Comparison of ENCODE assay signal across 23 cellular contexts in the genomic region with DNA sequence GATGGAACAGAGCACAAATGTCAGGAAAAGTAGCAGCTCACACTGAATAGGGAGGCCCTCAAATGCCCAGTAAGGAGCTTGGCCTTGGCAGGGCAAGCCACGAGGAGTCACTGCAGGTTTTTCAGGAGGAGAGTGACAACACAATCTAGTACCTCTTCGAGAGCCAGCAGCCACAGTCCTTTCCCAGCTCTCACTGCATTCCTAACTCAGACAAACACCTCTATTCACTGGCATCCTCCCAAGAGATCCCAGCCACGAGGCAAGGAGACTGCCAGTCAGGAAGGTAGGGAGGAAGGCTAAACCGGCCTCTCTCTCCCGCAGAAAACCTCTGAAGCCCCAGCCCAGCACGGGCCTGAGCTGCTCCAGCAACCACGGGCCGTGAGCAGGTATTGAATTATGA.
DNase-seq lines count a peak whose midpoint lies in the region; ATAC-seq and TF ChIP-seq lines count a peak whose summit lies in the region.
"Had no signal": no experiment of that assay in that cellular context is flagged by ENCODE, and none has a peak within 500 bp of the region (broad histone marks: within the 10 kb centered on the region; RNA-seq: fewer than 3 reads in every experiment).

No MANE protein-coding gene starts in this region.

- peak overlapping the region; percentile 100 for H3K27ac ChIP-seq in Panc1 (ENCODE audit: low read length)
- peak overlapping the region in 1 of 2 donors; percentile 35 for H3K27ac ChIP-seq in breast epithelium
- H3K27ac ChIP-seq in sigmoid colon, result peak overlapping the region in 1 of 4 donors; percentile 57
- H3K27ac ChIP-seq in PC-3 (ENCODE audit: low read length), result no peak overlapping the region
- H3K27ac ChIP-seq in uterus, result no peak overlapping the region
- H3K27ac ChIP-seq: epithelial cell of prostate had no signal

- H4K20me1 ChIP-seq in PC-3 (ENCODE audit: low read length), result no peaks in the 10 kb centered on the region

- no peak overlapping the region for H3K4me2 ChIP-seq in PC-3 (ENCODE audit: low read length)
- H3K4me2 ChIP-seq: GM23338 had no signal

- ATAC-seq in Panc1 (peak; percentile 51), PC-3 (no peak), GM19397 (IDR thresholded peaks at IDR 0.05; ENCODE audit: unreplicated experiment) (no peak), GM19324 (IDR thresholded peaks at IDR 0.05; ENCODE audit: low FRiP score, unreplicated experiment) (no peak)
- ATAC-seq: activated T-helper 17 cell treated with anti-CD3 and anti-CD28 coated beads, Interleukin-2, amount 50 U/mL, for 72 hours; GM23338; SK-N-SH treated with all-trans-retinoic acid at 6 μM for 48 hours had no signal

- H3K9ac ChIP-seq in PC-3 (ENCODE audit: low read length), result no peak overlapping the region

- CTCF ChIA-PET in Panc1 (lab: Charles Lee) (no interaction called here), PC-3 (lab: Charles Lee) (no interaction called here)

- POLR2A ChIA-PET in Panc1 (lab: Charles Lee) (no interaction called here), PC-3 (lab: Charles Lee; ENCODE audit: unreplicated experiment) (no interaction called here)

- TF ChIP-seq EP300 in sigmoid colon (IDR thresholded peaks at IDR 0.05), result no peak

- no peak overlapping the region for H2AFZ ChIP-seq in PC-3 (ENCODE audit: low read length)
- H2AFZ ChIP-seq: GM23338 had no signal

- TF ChIP-seq POLR2A in breast epithelium (IDR thresholded peaks at IDR 0.05), result no peak
- no peak for TF ChIP-seq POLR2A in sigmoid colon (IDR thresholded peaks at IDR 0.05)
- TF ChIP-seq POLR2A in uterus (IDR thresholded peaks at IDR 0.05), result no peak

- H3K4me1 ChIP-seq in Panc1 (ENCODE audit: control insufficient read depth, insufficient read depth, low read length), result peaks cover 11% of the 10 kb centered on the region
- H3K4me1 ChIP-seq in breast epithelium, result no peaks in the 10 kb centered on the region
- peaks cover 0 to 14% (median 6%) of the 10 kb centered on the region in 4 donors for H3K4me1 ChIP-seq in sigmoid colon
- no peaks in the 10 kb centered on the region for H3K4me1 ChIP-seq in PC-3 (ENCODE audit: insufficient read depth, low read length)
- no peaks in the 10 kb centered on the region for H3K4me1 ChIP-seq in uterus

- H3K27me3 ChIP-seq in Panc1 (ENCODE audit: control insufficient read depth, insufficient read depth, low read length) (no peaks in the 10 kb centered on the region), breast epithelium (no peaks in the 10 kb centered on the region), sigmoid colon (no peaks in the 10 kb centered on the region), PC-3 (ENCODE audit: low read length) (no peaks in the 10 kb centered on the region), uterus (no peaks in the 10 kb centered on the region)

- no peaks in the 10 kb centered on the region for H3F3A ChIP-seq in PC-3 (ENCODE audit: low read length, unreplicated experiment)

- WGBS in sigmoid colon, 2 donors, result 76% methylated on average over 8 of the region's 8 CpGs

- no TSS peak for BruUV-seq in Panc1 (replicated peaks; lab: Mats Ljungman, UMichigan)
- no TSS peak for BruUV-seq in PC-3 (replicated peaks; lab: Mats Ljungman, UMichigan)

- no peaks in the 10 kb centered on the region for H3K9me2 ChIP-seq in PC-3 (replicated peaks; ENCODE audit: low read length)

- no peak for DNase-seq in Panc1 (ENCODE audit: low read depth, low spot score)
- DNase-seq in breast epithelium (ENCODE audit: low spot score in 2 of 2), result peak; percentile 59 to 73
- DNase-seq in kidney glomerular epithelial cell (lab: John Stamatoyannopoulos, UW), result peak; percentile 53
- peak; percentile 51 for DNase-seq in sigmoid colon
- no peak for DNase-seq in PC-3
- DNase-seq in uterus, result no peak
- DNase-seq: activated CD4-positive, alpha-beta T cell treated with anti-CD3 and anti-CD28 coated beads, Interleukin-2, amount 50 U/mL, for 1 hour; activated CD8-positive, alpha-beta memory T cell treated with anti-CD3 and anti-CD28 coated beads, Interleukin-2, amount 50 U/mL, for 4 hours; anterior cingulate cortex; CD4-positive, alpha-beta T cell; central memory CD4-positive, alpha-beta T cell; KG1; NCI-H1436 treated with DMSO at 0.1 percent for 48 hours; NCI-H526; nephron progenitor cell; T-helper 2 cell; trophoblast cell had no signal

- no peaks in the 10 kb centered on the region for H3K79me2 ChIP-seq in PC-3 (ENCODE audit: low read length)

- in situ Hi-C loops in Panc1 (cut with HindIII; ENCODE audit: low pct_unique_long_range_greater_than_20kb, low sequenced_read_pairs), result no loop called here

- no peak for TF ChIP-seq CTCF in Panc1 (IDR thresholded peaks at IDR 0.05)
- no peak for TF ChIP-seq CTCF in breast epithelium (IDR thresholded peaks at IDR 0.05)
- TF ChIP-seq CTCF in sigmoid colon (IDR thresholded peaks at IDR 0.05), result no peak
- TF ChIP-seq CTCF in PC-3 (conservative IDR thresholded peaks at IDR 0.05; ENCODE audit: low read depth, low read length), result no peak
- TF ChIP-seq CTCF in uterus (IDR thresholded peaks at IDR 0.05), result no peak

- intact Hi-C loops in Panc1 (cut with micrococcal nuclease; ENCODE audit: unreplicated experiment), result no loop called here
- intact Hi-C loops in breast epithelium (cut with DNase I; ENCODE audit: low total_unique reads), result no loop called here
- intact Hi-C loops in sigmoid colon (cut with DNase I), result no loop called here
- intact Hi-C loops in PC-3 (cut with micrococcal nuclease), result no loop called here
- intact Hi-C loops in uterus (cut with DNase I; ENCODE audit: low total_unique reads), result no loop called here

- H3K9me3 ChIP-seq in Panc1 (ENCODE audit: control insufficient read depth, insufficient read depth, low read depth, low read length) (peaks cover 23% of the 10 kb centered on the region; the same call in 1 of the 2 replicates), breast epithelium (peaks cover 3 to 4% of the 10 kb centered on the region in 2 donors), sigmoid colon (peaks cover 0 to 4% (median 0%) of the 10 kb centered on the region in 4 donors), PC-3 (ENCODE audit: low read length) (no peaks in the 10 kb centered on the region), uterus (peaks cover 0 to 4% of the 10 kb centered on the region in 2 donors)

- no peak overlapping the region for H3K4me3 ChIP-seq in Panc1 (ENCODE audit: low read depth in 2 of 2, low read length in 2 of 2)
- no peak overlapping the region for H3K4me3 ChIP-seq in breast epithelium
- H3K4me3 ChIP-seq in sigmoid colon, result no peak overlapping the region
- no peak overlapping the region for H3K4me3 ChIP-seq in PC-3 (ENCODE audit: low read length)
- H3K4me3 ChIP-seq in uterus, result no peak overlapping the region
- H3K4me3 ChIP-seq: GM23338 had no signal

- H3K36me3 ChIP-seq in Panc1 (ENCODE audit: control insufficient read depth, insufficient read depth, low read length), result no peaks in the 10 kb centered on the region
- H3K36me3 ChIP-seq in breast epithelium, result no peaks in the 10 kb centered on the region
- H3K36me3 ChIP-seq in sigmoid colon, result no peaks in the 10 kb centered on the region
- no peaks in the 10 kb centered on the region for H3K36me3 ChIP-seq in PC-3 (ENCODE audit: low read depth, low read length)
- no peaks in the 10 kb centered on the region for H3K36me3 ChIP-seq in uterus

Comparison
In these comparisons a context has a peak if more than half of its experiments do, and no peak if none do; other contexts are left out.
1. DNase-seq: peak in breast epithelium (2 of 2), kidney glomerular epithelial cell (single experiment) and sigmoid colon (single experiment); none in Panc1 (single experiment), PC-3 (single experiment) and uterus (0 of 2).